In genomic region chr18:76558881-76559667, GRCh38 we compare ENCODE assay signal across 15 cellular contexts.
DNase-seq lines count a peak whose midpoint lies in the region; ATAC-seq and TF ChIP-seq lines count a peak whose summit lies in the region.
"Had no signal": no experiment of that assay in that cellular context is flagged by ENCODE, and none has a peak within 500 bp of the region (broad histone marks: within the 10 kb centered on the region; RNA-seq: fewer than 3 reads in every experiment).

No MANE protein-coding gene starts in this region.

- H3K27me3 Mint-ChIP-seq in nephron progenitor cell (ENCODE audit: low read depth, poor library complexity), result peaks cover 11% of the 10 kb centered on the region

- peak overlapping the region; percentile 13 for H3K4me3 ChIP-seq in epithelial cell of esophagus (ENCODE audit: low read length)

- peaks cover 30% of the 10 kb centered on the region for H3K36me3 Mint-ChIP-seq in nephron progenitor cell (ENCODE audit: low read depth)

- peak overlapping the region; percentile 51 for H3K27ac Mint-ChIP-seq in nephron progenitor cell
- H3K27ac Mint-ChIP-seq: B cell had no signal

- peaks cover 26% of the 10 kb centered on the region for H3K9me3 Mint-ChIP-seq in nephron progenitor cell

- ATAC-seq in GM18861 (IDR thresholded peaks at IDR 0.05; ENCODE audit: unreplicated experiment) (no peak), GM18868 (IDR thresholded peaks at IDR 0.05; ENCODE audit: unreplicated experiment) (no peak), GM18502 (IDR thresholded peaks at IDR 0.05; ENCODE audit: poor library complexity, unreplicated experiment) (no peak)
- ATAC-seq: stimulated activated naive CD8-positive, alpha-beta T cell treated with anti-CD3 and anti-CD28 coated beads, Interleukin-15, Interleukin-2, amounts not matched to agents 100 U/mL and 50 U/mL, for 24 hours had no signal

- peaks cover 13% of the 10 kb centered on the region for H3K4me1 Mint-ChIP-seq in nephron progenitor cell
- H3K4me1 Mint-ChIP-seq: B cell had no signal

- TF ChIP-seq CTCF in epithelial cell of esophagus (IDR thresholded peaks at IDR 0.05; ENCODE audit: insufficient read depth, low read depth, low read length, missing control alignments) (no peak), nephron progenitor cell (IDR thresholded peaks at IDR 0.05) (no peak)

- DNase-seq in EH (ENCODE audit: low read depth) (peak; percentile 60), NCI-H526 (lab: John Stamatoyannopoulos, UW) (peak; percentile 13 to 71), epithelial cell of esophagus (ENCODE audit: low read depth) (peak; percentile 96), nephron progenitor cell (no peak)
- DNase-seq in activated CD8-positive, alpha-beta memory T cell treated with anti-CD3 and anti-CD28 coated beads for 24 hours, result no peak
- DNase-seq: activated CD4-positive, CD25-positive, alpha-beta regulatory T cell; amniotic stem cell; effector CD4-positive, alpha-beta T cell; midbrain; NCI-H524 treated with DMSO at 0.1 percent for 48 hours; stimulated activated naive CD8-positive, alpha-beta T cell treated with anti-CD3 and anti-CD28 coated beads, Interleukin-15, Interleukin-2, amounts not matched to agents 100 U/mL and 50 U/mL, for 24 hours had no signal

- no peak overlapping the region for H3K4me3 Mint-ChIP-seq in nephron progenitor cell
- H3K4me3 Mint-ChIP-seq: B cell had no signal

Comparison
In these comparisons a context has a peak if more than half of its experiments do, and no peak if none do; other contexts are left out.
1. DNase-seq: peak in EH (single experiment), NCI-H526 (2 of 2) and epithelial cell of esophagus (single experiment); none in nephron progenitor cell (single experiment) and activated CD8-positive, alpha-beta memory T cell treated with anti-CD3 and anti-CD28 coated beads for 24 hours (single experiment).